ENCODE assay signal across 1 cellular context in the genomic region with DNA sequence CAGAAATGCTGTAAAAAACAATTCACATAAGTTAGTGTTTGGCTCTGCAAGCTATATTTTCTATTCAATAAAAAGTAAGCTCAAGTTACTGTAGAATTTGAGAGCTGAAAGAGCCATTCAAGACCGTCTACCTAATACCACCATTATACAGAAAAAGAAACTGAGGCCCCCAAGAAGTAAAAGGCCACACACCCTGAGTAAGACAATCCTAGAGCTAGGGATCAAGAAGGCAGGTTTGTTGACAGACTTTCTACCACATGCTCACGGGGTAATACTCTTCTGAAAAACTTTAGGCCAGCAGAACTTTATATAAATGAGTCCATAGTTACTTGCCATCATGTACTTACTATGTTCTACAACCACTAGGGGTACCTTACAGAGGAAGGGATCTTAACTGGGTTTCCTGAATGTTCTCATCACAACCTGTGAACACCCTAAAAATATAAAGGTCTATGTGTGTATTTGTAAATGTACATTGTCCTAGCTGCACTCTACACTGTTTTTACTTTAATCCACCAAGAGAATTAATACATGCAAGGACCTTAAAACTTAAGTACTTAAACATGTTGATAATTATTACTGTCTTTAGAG.
TF ChIP-seq lines count a peak whose summit lies in the region.

No MANE protein-coding gene starts in this region.

TF ChIP-seq in GM12878, 131 proteins besides CTCF, POLR2A, EP300 and RAD21 (continued from another document):
- TF ChIP-seq, protein P1, sequence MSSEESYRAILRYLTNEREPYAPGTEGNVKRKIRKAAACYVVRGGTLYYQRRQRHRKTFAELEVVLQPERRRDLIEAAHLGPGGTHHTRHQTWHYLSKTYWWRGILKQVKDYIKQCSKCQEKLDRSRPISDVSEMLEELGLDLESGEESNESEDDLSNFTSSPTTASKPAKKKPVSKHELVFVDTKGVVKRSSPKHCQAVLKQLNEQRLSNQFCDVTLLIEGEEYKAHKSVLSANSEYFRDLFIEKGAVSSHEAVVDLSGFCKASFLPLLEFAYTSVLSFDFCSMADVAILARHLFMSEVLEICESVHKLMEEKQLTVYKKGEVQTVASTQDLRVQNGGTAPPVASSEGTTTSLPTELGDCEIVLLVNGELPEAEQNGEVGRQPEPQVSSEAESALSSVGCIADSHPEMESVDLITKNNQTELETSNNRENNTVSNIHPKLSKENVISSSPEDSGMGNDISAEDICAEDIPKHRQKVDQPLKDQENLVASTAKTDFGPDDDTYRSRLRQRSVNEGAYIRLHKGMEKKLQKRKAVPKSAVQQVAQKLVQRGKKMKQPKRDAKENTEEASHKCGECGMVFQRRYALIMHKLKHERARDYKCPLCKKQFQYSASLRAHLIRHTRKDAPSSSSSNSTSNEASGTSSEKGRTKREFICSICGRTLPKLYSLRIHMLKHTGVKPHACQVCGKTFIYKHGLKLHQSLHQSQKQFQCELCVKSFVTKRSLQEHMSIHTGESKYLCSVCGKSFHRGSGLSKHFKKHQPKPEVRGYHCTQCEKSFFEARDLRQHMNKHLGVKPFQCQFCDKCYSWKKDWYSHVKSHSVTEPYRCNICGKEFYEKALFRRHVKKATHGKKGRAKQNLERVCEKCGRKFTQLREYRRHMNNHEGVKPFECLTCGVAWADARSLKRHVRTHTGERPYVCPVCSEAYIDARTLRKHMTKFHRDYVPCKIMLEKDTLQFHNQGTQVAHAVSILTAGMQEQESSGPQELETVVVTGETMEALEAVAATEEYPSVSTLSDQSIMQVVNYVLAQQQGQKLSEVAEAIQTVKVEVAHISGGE (CRISPR knock-in tag; IDR thresholded peaks at IDR 0.05) = no peak
- TF ChIP-seq RBBP5 (conservative IDR thresholded peaks at IDR 0.05) (no peak), TCF3 (IDR thresholded peaks at IDR 0.05; ENCODE audit: borderline replicate concordance, insufficient read depth, low read depth, low read length) (no peak), PAX5 (IDR thresholded peaks at IDR 0.05; ENCODE audit: borderline replicate concordance, low read depth, low read length) (no peak), SMARCA5 (IDR thresholded peaks at IDR 0.05) (no peak), HDAC6 (IDR thresholded peaks at IDR 0.05; ENCODE audit: unreplicated experiment) (no peak), RAD51 (IDR thresholded peaks at IDR 0.05) (no peak), RUNX3 (IDR thresholded peaks at IDR 0.05; ENCODE audit: low read length) (no peak), STAT3 (IDR thresholded peaks at IDR 0.05; ENCODE audit: low read depth, low read length) (no peak), ZNF207 (IDR thresholded peaks at IDR 0.05; ENCODE audit: borderline replicate concordance) (no peak), MTA3 (IDR thresholded peaks at IDR 0.05; ENCODE audit: borderline replicate concordance, low read length) (no peak), ZNF24 (IDR thresholded peaks at IDR 0.05) (no peak), POLR2AphosphoS5 (IDR thresholded peaks at IDR 0.05; ENCODE audit: low read length) (no peak), SIN3A (IDR thresholded peaks at IDR 0.05; ENCODE audit: low read depth, low read length) (no peak), POU2F2 (IDR thresholded peaks at IDR 0.05; ENCODE audit: borderline replicate concordance, low read depth, low read length) (no peak), KAT2A (conservative IDR thresholded peaks at IDR 0.05; ENCODE audit: control insufficient read depth, low read depth, low read length) (no peak)
- TF ChIP-seq, protein P2, sequence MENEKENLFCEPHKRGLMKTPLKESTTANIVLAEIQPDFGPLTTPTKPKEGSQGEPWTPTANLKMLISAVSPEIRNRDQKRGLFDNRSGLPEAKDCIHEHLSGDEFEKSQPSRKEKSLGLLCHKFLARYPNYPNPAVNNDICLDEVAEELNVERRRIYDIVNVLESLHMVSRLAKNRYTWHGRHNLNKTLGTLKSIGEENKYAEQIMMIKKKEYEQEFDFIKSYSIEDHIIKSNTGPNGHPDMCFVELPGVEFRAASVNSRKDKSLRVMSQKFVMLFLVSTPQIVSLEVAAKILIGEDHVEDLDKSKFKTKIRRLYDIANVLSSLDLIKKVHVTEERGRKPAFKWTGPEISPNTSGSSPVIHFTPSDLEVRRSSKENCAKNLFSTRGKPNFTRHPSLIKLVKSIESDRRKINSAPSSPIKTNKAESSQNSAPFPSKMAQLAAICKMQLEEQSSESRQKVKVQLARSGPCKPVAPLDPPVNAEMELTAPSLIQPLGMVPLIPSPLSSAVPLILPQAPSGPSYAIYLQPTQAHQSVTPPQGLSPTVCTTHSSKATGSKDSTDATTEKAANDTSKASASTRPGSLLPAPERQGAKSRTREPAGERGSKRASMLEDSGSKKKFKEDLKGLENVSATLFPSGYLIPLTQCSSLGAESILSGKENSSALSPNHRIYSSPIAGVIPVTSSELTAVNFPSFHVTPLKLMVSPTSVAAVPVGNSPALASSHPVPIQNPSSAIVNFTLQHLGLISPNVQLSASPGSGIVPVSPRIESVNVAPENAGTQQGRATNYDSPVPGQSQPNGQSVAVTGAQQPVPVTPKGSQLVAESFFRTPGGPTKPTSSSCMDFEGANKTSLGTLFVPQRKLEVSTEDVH (IDR thresholded peaks at IDR 0.05; ENCODE audit: low read depth, partially characterized antibody) = no peak
